In the genomic region with DNA sequence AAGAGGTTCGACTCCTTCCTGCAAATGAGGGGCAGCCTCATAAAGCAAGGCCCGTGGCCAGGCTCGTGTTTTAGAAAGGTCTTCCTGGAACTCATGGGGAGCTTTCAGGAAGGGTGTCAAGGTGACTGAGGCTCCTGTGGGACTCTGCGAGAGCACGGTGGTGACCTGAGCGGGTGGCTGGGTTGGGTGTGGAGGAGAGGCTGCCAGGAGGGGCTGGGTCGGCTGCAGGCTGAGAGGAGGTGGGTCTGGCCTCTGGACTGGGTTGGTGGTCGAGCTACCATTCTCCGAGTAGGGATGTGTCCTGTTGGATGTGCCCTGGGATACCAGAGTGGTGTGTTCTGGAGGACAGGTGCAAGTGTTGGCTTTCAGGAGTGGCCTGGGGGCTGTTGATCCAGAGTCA, we compare ENCODE assay signal across 17 cellular contexts.
A peak's percentile ranks its signal among the peaks of the same experiment; 100 is the strongest.
DNase-seq lines count a peak whose midpoint lies in the region; ATAC-seq and TF ChIP-seq lines count a peak whose summit lies in the region.
"Had no signal": no experiment of that assay in that cellular context is flagged by ENCODE, and none has a peak within 500 bp of the region (broad histone marks: within the 10 kb centered on the region; RNA-seq: fewer than 3 reads in every experiment).

No MANE protein-coding gene starts in this region.

- DNase-seq in activated CD4-positive, alpha-beta T cell treated with anti-CD3 and anti-CD28 coated beads, Interleukin-2, amount 10 ng/mL, durations not matched to agents 7 days and 5 days, result no peak
- DNase-seq in activated CD4-positive, alpha-beta T cell treated with anti-CD3 and anti-CD28 coated beads, Interleukin-2, amount 10 ng/mL, durations not matched to agents 24 days and 14 days, result no peak
- no peak for DNase-seq in Caco-2
- peak; percentile 17 for DNase-seq in activated naive CD8-positive, alpha-beta T cell treated with anti-CD3 and anti-CD28 coated beads, Interleukin-2, amount 10 ng/mL, durations not matched to agents 7 days and 5 days
- no peak for DNase-seq in psoas muscle
- no peak for DNase-seq in NCI-H2227 treated with DMSO at 0.1 percent for 48 hours (lab: John Stamatoyannopoulos, UW)
- no peak for DNase-seq in NCI-H345 (lab: John Stamatoyannopoulos, UW)
- DNase-seq: 8988T; anterior cingulate cortex; DMS 273 treated with DMSO at 0.1 percent for 48 hours; effector memory CD4-positive, alpha-beta T cell; GDM1; NCI-H1417 treated with DMSO at 0.1 percent for 48 hours; NCI-H69; stimulated activated CD4-positive, alpha-beta T cell treated with anti-CD3 and anti-CD28 coated beads, Interleukin-1b, Interleukin-23, amount 100 ng/mL, for 48 hours had no signal

- no peak for ATAC-seq in activated naive CD8-positive, alpha-beta T cell treated with anti-CD3 and anti-CD28 coated beads, Interleukin-2, amount 10 ng/mL, durations not matched to agents 7 days and 5 days (ENCODE audit: low read depth)
- ATAC-seq in psoas muscle (no peak), GM21529 (IDR thresholded peaks at IDR 0.05; ENCODE audit: unreplicated experiment) (no peak)
- ATAC-seq: HCT116 had no signal

- peaks cover 51% of the 10 kb centered on the region for H3K36me3 Mint-ChIP-seq in activated CD4-positive, alpha-beta T cell treated with anti-CD3 and anti-CD28 coated beads, Interleukin-2, amount 10 ng/mL, durations not matched to agents 7 days and 5 days (ENCODE audit: low read depth)
- H3K36me3 Mint-ChIP-seq in activated CD4-positive, alpha-beta T cell treated with anti-CD3 and anti-CD28 coated beads, Interleukin-2, amount 10 ng/mL, durations not matched to agents 24 days and 14 days (ENCODE audit: low read depth), result peaks cover 46% of the 10 kb centered on the region
- H3K36me3 Mint-ChIP-seq in Caco-2 (ENCODE audit: insufficient read depth, unreplicated experiment), result peaks cover 83% of the 10 kb centered on the region
- peaks cover 12% of the 10 kb centered on the region for H3K36me3 Mint-ChIP-seq in activated naive CD8-positive, alpha-beta T cell treated with anti-CD3 and anti-CD28 coated beads, Interleukin-2, amount 10 ng/mL, durations not matched to agents 7 days and 5 days

- TF ChIP-seq CTCF in Caco-2 (IDR thresholded peaks at IDR 0.05; ENCODE audit: insufficient read depth in 1 of 2, low read depth in 1 of 2, low read length in 1 of 2, severe bottlenecking in 1 of 2, unreplicated experiment in 1 of 2) (no peak), psoas muscle (IDR thresholded peaks at IDR 0.05) (no peak)

- intact Hi-C loops in activated CD4-positive, alpha-beta T cell treated with anti-CD3 and anti-CD28 coated beads, Interleukin-2, amount 10 ng/mL, durations not matched to agents 24 days and 14 days (cut with micrococcal nuclease), result no loop called here
- intact Hi-C loops in Caco-2 (cut with micrococcal nuclease; ENCODE audit: unreplicated experiment) (loop anchor here (10.0 kb wide), 1 partner anchor 86 kb away; a partner anchor contains a TSS), psoas muscle (cut with DNase I) (loop anchor here in 1 of 2 donors (2.0 kb wide), 1 partner anchor 84 kb away; no protein-coding TSS in a partner anchor)

- no peaks in the 10 kb centered on the region for H3K27me3 Mint-ChIP-seq in activated CD4-positive, alpha-beta T cell treated with anti-CD3 and anti-CD28 coated beads, Interleukin-2, amount 10 ng/mL, durations not matched to agents 7 days and 5 days
- no peaks in the 10 kb centered on the region for H3K27me3 Mint-ChIP-seq in activated CD4-positive, alpha-beta T cell treated with anti-CD3 and anti-CD28 coated beads, Interleukin-2, amount 10 ng/mL, durations not matched to agents 24 days and 14 days
- no peaks in the 10 kb centered on the region for H3K27me3 Mint-ChIP-seq in Caco-2 (ENCODE audit: insufficient read depth, unreplicated experiment)
- H3K27me3 Mint-ChIP-seq in activated naive CD8-positive, alpha-beta T cell treated with anti-CD3 and anti-CD28 coated beads, Interleukin-2, amount 10 ng/mL, durations not matched to agents 7 days and 5 days, result no peaks in the 10 kb centered on the region

- H3K9me3 ChIP-seq in Caco-2 (no peaks in the 10 kb centered on the region), psoas muscle (no peaks in the 10 kb centered on the region)

- no peak overlapping the region for H3K4me3 Mint-ChIP-seq in activated CD4-positive, alpha-beta T cell treated with anti-CD3 and anti-CD28 coated beads, Interleukin-2, amount 10 ng/mL, durations not matched to agents 7 days and 5 days
- no peak overlapping the region for H3K4me3 Mint-ChIP-seq in activated CD4-positive, alpha-beta T cell treated with anti-CD3 and anti-CD28 coated beads, Interleukin-2, amount 10 ng/mL, durations not matched to agents 24 days and 14 days
- H3K4me3 Mint-ChIP-seq in Caco-2 (ENCODE audit: unreplicated experiment), result no peak overlapping the region
- H3K4me3 Mint-ChIP-seq in activated naive CD8-positive, alpha-beta T cell treated with anti-CD3 and anti-CD28 coated beads, Interleukin-2, amount 10 ng/mL, durations not matched to agents 7 days and 5 days, result no peak overlapping the region

- H3K27me3 ChIP-seq in Caco-2 (replicated peaks; ENCODE audit: control insufficient read depth, insufficient read depth, low read length) (no peaks in the 10 kb centered on the region), psoas muscle (ENCODE audit: insufficient read depth in 3 of 3, low read length in 2 of 3) (no peaks in the 10 kb centered on the region)

- H3K4me1 Mint-ChIP-seq in activated CD4-positive, alpha-beta T cell treated with anti-CD3 and anti-CD28 coated beads, Interleukin-2, amount 10 ng/mL, durations not matched to agents 7 days and 5 days, result peaks cover 26% of the 10 kb centered on the region
- peaks cover 11% of the 10 kb centered on the region for H3K4me1 Mint-ChIP-seq in activated CD4-positive, alpha-beta T cell treated with anti-CD3 and anti-CD28 coated beads, Interleukin-2, amount 10 ng/mL, durations not matched to agents 24 days and 14 days
- H3K4me1 Mint-ChIP-seq in Caco-2 (ENCODE audit: low read depth, unreplicated experiment), result no peaks in the 10 kb centered on the region
- peaks cover 15% of the 10 kb centered on the region for H3K4me1 Mint-ChIP-seq in activated naive CD8-positive, alpha-beta T cell treated with anti-CD3 and anti-CD28 coated beads, Interleukin-2, amount 10 ng/mL, durations not matched to agents 7 days and 5 days

- H3K4me3 ChIP-seq in Caco-2 (ENCODE audit: low read depth, low read length) (no peak overlapping the region), psoas muscle (no peak overlapping the region)

- H3K36me3 ChIP-seq in Caco-2 (ENCODE audit: control insufficient read depth, insufficient read depth, low read length), result no peaks in the 10 kb centered on the region; the same call in 1 of the 2 replicates
- peaks cover 14 to 100% of the 10 kb centered on the region in 2 donors for H3K36me3 ChIP-seq in psoas muscle (ENCODE audit: insufficient read depth in 1 of 2, low read depth in 1 of 2)

- POLR2A ChIA-PET in activated CD4-positive, alpha-beta T cell treated with anti-CD3 and anti-CD28 coated beads, Interleukin-2, amount 10 ng/mL, durations not matched to agents 7 days and 5 days (lab: Charles Lee), result interaction anchor here (0.6 kb wide), 1 partner anchor 158 kb away, joined by 4 read pairs; no protein-coding TSS in a partner anchor
- POLR2A ChIA-PET in Caco-2 (lab: Charles Lee), result no interaction called here
- POLR2A ChIA-PET in activated naive CD8-positive, alpha-beta T cell treated with anti-CD3 and anti-CD28 coated beads, Interleukin-2, amount 10 ng/mL, durations not matched to agents 7 days and 5 days (lab: Charles Lee), result interaction anchor here (1.4 kb wide), 1 partner anchor 34 kb away, joined by 3 read pairs; no protein-coding TSS in a partner anchor

- H3K27ac ChIP-seq in psoas muscle, result peak overlapping the region; percentile 53

- H3K4me1 ChIP-seq in Caco-2 (no peaks in the 10 kb centered on the region), psoas muscle (peaks cover 32% of the 10 kb centered on the region)

- BruUV-seq in Caco-2 (replicated peaks; lab: Mats Ljungman, UMichigan), result no TSS peak

- H3K9me3 Mint-ChIP-seq in activated CD4-positive, alpha-beta T cell treated with anti-CD3 and anti-CD28 coated beads, Interleukin-2, amount 10 ng/mL, durations not matched to agents 7 days and 5 days, result no peaks in the 10 kb centered on the region
- no peaks in the 10 kb centered on the region for H3K9me3 Mint-ChIP-seq in activated CD4-positive, alpha-beta T cell treated with anti-CD3 and anti-CD28 coated beads, Interleukin-2, amount 10 ng/mL, durations not matched to agents 24 days and 14 days
- no peaks in the 10 kb centered on the region for H3K9me3 Mint-ChIP-seq in Caco-2 (ENCODE audit: unreplicated experiment)
- no peaks in the 10 kb centered on the region for H3K9me3 Mint-ChIP-seq in activated naive CD8-positive, alpha-beta T cell treated with anti-CD3 and anti-CD28 coated beads, Interleukin-2, amount 10 ng/mL, durations not matched to agents 7 days and 5 days

- H3K27ac Mint-ChIP-seq in activated CD4-positive, alpha-beta T cell treated with anti-CD3 and anti-CD28 coated beads, Interleukin-2, amount 10 ng/mL, durations not matched to agents 7 days and 5 days, result peak overlapping the region; percentile 50
- no peak overlapping the region for H3K27ac Mint-ChIP-seq in activated CD4-positive, alpha-beta T cell treated with anti-CD3 and anti-CD28 coated beads, Interleukin-2, amount 10 ng/mL, durations not matched to agents 24 days and 14 days
- H3K27ac Mint-ChIP-seq in Caco-2 (ENCODE audit: unreplicated experiment), result peak overlapping the region; percentile 65
- H3K27ac Mint-ChIP-seq in activated naive CD8-positive, alpha-beta T cell treated with anti-CD3 and anti-CD28 coated beads, Interleukin-2, amount 10 ng/mL, durations not matched to agents 7 days and 5 days, result peak overlapping the region; percentile 58

- 59 to 84% (median 74%) methylated on average over 9 of the region's 9 CpGs for WGBS in psoas muscle, 3 donors

- CTCF ChIA-PET in activated CD4-positive, alpha-beta T cell treated with anti-CD3 and anti-CD28 coated beads, Interleukin-2, amount 10 ng/mL, durations not matched to agents 7 days and 5 days (lab: Charles Lee), result interaction anchor here (2.0 kb wide), 1 partner anchor 37 kb away, joined by 12 read pairs; no protein-coding TSS in a partner anchor
- CTCF ChIA-PET in Caco-2 (lab: Charles Lee), result no interaction called here
